Comparison of ENCODE assay signal across 8 cellular contexts in genomic region chr12:56222531-56222895, GRCh38. TPM values are rescaled to one million over a fixed set of nuclear protein-coding genes. Genes with fewer than 3 reads are reported as not detected.
A peak's percentile ranks its signal among the peaks of the same experiment; 100 is the strongest.
DNase-seq lines count a peak whose midpoint lies in the region; ATAC-seq and TF ChIP-seq lines count a peak whose summit lies in the region.

No MANE protein-coding gene starts in this region.

- H4K20me1 ChIP-seq in PC-9 (ENCODE audit: insufficient read depth), result no peaks in the 10 kb centered on the region

- CTCF ChIA-PET in PC-9 (lab: Charles Lee), result interaction anchor here (0.6 to 2.0 kb wide), 10 partner anchors 9 to 250 kb away, joined by 3 to 14 read pairs (median 3); partner anchors contain the start of genes ESYT1 and SMARCC2

- no peaks in the 10 kb centered on the region for H3K9me2 ChIP-seq in PC-9 (ENCODE audit: insufficient read depth)

- H3K36me3 ChIP-seq in PC-9 (ENCODE audit: low read depth) (no peaks in the 10 kb centered on the region), prostate gland (no peaks in the 10 kb centered on the region)

- no TSS peak for BruUV-seq in PC-9 (replicated peaks; lab: Mats Ljungman, UMichigan)

- peak; percentile 33 for DNase-seq in GF-D8 (lab: John Stamatoyannopoulos, UW)
- DNase-seq in PC-9, result no peak
- DNase-seq in epithelial cell of prostate (ENCODE audit: low read depth, low spot score), result no peak
- no peak for DNase-seq in prostate gland (ENCODE audit: low spot score)
- no peak for DNase-seq in amygdala (lab: John Stamatoyannopoulos, UW)

- peak overlapping the region; percentile 89 for H2AFZ ChIP-seq in PC-9

- H3K4me2 ChIP-seq in PC-9, result peak overlapping the region; percentile 77

- peaks cover 30% of the 10 kb centered on the region; the same call in 1 of the 2 replicates for H3F3A ChIP-seq in PC-9 (ENCODE audit: insufficient read depth, low read depth)

- no peak for TF ChIP-seq POLR2A in prostate gland (IDR thresholded peaks at IDR 0.05)

- POLR2A ChIA-PET in PC-9 (lab: Charles Lee; ENCODE audit: unreplicated experiment), result interaction anchor here (0.6 kb wide), 3 partner anchors 19 to 215 kb away, joined by 3 to 15 read pairs (median 10); no protein-coding TSS in a partner anchor

- 17% methylated on average over 4 of the region's 4 CpGs for WGBS in prostate gland

- H3K9me3 ChIP-seq in PC-9 (ENCODE audit: insufficient read depth, low read depth) (no peaks in the 10 kb centered on the region), prostate gland (no peaks in the 10 kb centered on the region)

- H3K79me2 ChIP-seq in PC-9 (ENCODE audit: low read depth), result peaks cover 22% of the 10 kb centered on the region

- H3K4me1 ChIP-seq in PC-9 (replicated peaks; ENCODE audit: insufficient read depth) (peaks cover 27% of the 10 kb centered on the region), prostate gland (replicated peaks) (no peaks in the 10 kb centered on the region)

- H3K4me3 ChIP-seq in PC-9 (peak overlapping the region; percentile 88), prostate gland (peak overlapping the region; percentile 74 to 93)

- H3K27ac ChIP-seq in PC-9, result peak overlapping the region; percentile 64
- H3K27ac ChIP-seq in epithelial cell of prostate, result peak overlapping the region; percentile 95
- peak overlapping the region; percentile 99 for H3K27ac ChIP-seq in prostate gland

- intact Hi-C loops in PC-9 (cut with micrococcal nuclease; ENCODE audit: unreplicated experiment) (loop anchor here (1.0 to 5.0 kb wide), 3 partner anchors 44 to 180 kb away; partner anchors contain the start of genes COQ10A, CS and RPS26), prostate gland (cut with DNase I) (no loop called here)

- H3K27me3 ChIP-seq in PC-9 (ENCODE audit: insufficient read depth, low read depth), result no peaks in the 10 kb centered on the region
- no peaks in the 10 kb centered on the region for H3K27me3 ChIP-seq in prostate gland (replicated peaks; ENCODE audit: insufficient read depth)

- TF ChIP-seq CTCF in PC-9 (conservative IDR thresholded peaks at IDR 0.05), result no peak; the same call in 1 of the 2 replicates
- TF ChIP-seq CTCF in prostate gland (IDR thresholded peaks at IDR 0.05), result no peak

- no peak for ATAC-seq in esophagus mucosa
- no peak for ATAC-seq in GM19455 (IDR thresholded peaks at IDR 0.05; ENCODE audit: unreplicated experiment)
- no peak for ATAC-seq in HG02981 (IDR thresholded peaks at IDR 0.05; ENCODE audit: unreplicated experiment)

RNA-seq across cellular contexts. Expression of gene RNF41, which starts 0.8 kb away (rescaled TPM):
- total RNA-seq in PC-9 (2021) (29.5 and 33.4 TPM in 2 replicates), prostate gland (10 to 100 TPM; 74.4 to 90.4 TPM), esophagus mucosa (26.9 TPM)

RNA-seq across cellular contexts. Expression of gene NABP2, which starts 1.6 kb away (rescaled TPM):
- total RNA-seq in PC-9 (2021) (58.2 and 68.5 TPM in 2 replicates), prostate gland (10 to 100 TPM; 21.4 to 33.2 TPM), esophagus mucosa (26.5 TPM)

RNA-seq across cellular contexts. Expression of gene SLC39A5, which starts 7.3 kb away (rescaled TPM):
- total RNA-seq in PC-9 (2021) (0.87 and 2.8 TPM in 2 replicates), prostate gland (not detected), esophagus mucosa (not detected)

RNA-seq across cellular contexts. Expression of gene SMARCC2, which starts 33.2 kb away (rescaled TPM):
- total RNA-seq in PC-9 (2021), result 70.3 and 86.4 TPM in 2 replicates
- total RNA-seq in prostate gland, result 100 to 1,000 TPM in 1 of 2 donors, 10 to 100 TPM in 1; 60.4 to 101 TPM
- 44.4 TPM for total RNA-seq in esophagus mucosa

RNA-seq across cellular contexts. Expression of gene ANKRD52, which starts 35.7 kb away (rescaled TPM):
- total RNA-seq in PC-9 (2021) (59.4 and 62.8 TPM in 2 replicates), prostate gland (10 to 100 TPM; 18.5 to 29.0 TPM), esophagus mucosa (19.8 TPM)
